In the genomic region with DNA sequence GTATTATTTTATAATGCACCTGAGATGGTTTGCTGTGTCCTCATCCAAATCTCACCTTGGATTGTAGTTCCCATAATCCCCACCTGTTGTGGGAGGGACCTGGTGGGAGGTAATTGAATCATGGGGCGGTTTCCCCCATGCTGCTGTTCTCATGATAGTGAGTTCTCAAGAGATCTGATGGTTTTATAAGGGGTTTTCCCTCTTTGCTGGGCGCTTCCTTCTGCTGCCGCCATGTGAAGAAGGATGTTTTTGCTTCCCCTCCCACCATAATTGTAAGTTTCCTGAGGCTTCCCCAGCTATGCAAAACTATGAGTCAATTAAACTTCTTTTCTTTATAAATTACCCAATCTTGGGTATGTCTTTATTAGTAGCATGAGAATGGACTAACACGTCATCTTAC, we compare ENCODE assay signal across 6 cellular contexts. TPM values are rescaled to one million over a fixed set of nuclear protein-coding genes. Genes with fewer than 3 reads are reported as not detected.
DNase-seq lines count a peak whose midpoint lies in the region; ATAC-seq and TF ChIP-seq lines count a peak whose summit lies in the region.
"Not testable (repeated sequence)": the region's sequence is repeated elsewhere in the genome, so short reads cannot be mapped to it uniquely, and the experiment has no call there.

No MANE protein-coding gene starts in this region.

- H3K27ac ChIP-seq in mesenchymal stem cell (ENCODE audit: low read length, poor library complexity, severe bottlenecking): not testable (repeated sequence)

- H2AFZ ChIP-seq in mesenchymal stem cell (ENCODE audit: low read depth, low read length): not testable (repeated sequence)

- not testable (repeated sequence) for H3K14ac ChIP-seq in mesenchymal stem cell (ENCODE audit: low read length in 2 of 2)

- CTCF ChIA-PET in activated B cell treated with CpG ODN at 0.5 μM for 24 hours (lab: Charles Lee): interaction anchor here (1.1 kb wide), 1 partner anchor 42 kb away, joined by 5 read pairs; no protein-coding TSS in a partner anchor

- H3K9me3 Mint-ChIP-seq in activated B cell treated with CpG ODN at 0.5 μM for 24 hours; memory B cell; naive B cell; stimulated activated naive B cell treated with anti-CD40 and anti-IgM and Interleukin-4, amounts not matched to agents 10 μg/mL and 1 μg/mL and 100 μg/mL, for 72 hours; stimulated activated naive CD8-positive, alpha-beta T cell treated with anti-CD3 and anti-CD28 coated beads, Interleukin-15, Interleukin-2, amounts not matched to agents 100 ng/mL and 50 ng/mL, for 24 hours: not testable (repeated sequence)

- H3K4me3 Mint-ChIP-seq in activated B cell treated with CpG ODN at 0.5 μM for 24 hours; memory B cell; stimulated activated naive B cell treated with anti-CD40 and anti-IgM and Interleukin-4, amounts not matched to agents 10 μg/mL and 1 μg/mL and 100 μg/mL, for 72 hours; stimulated activated naive CD8-positive, alpha-beta T cell treated with anti-CD3 and anti-CD28 coated beads, Interleukin-15, Interleukin-2, amounts not matched to agents 100 ng/mL and 50 ng/mL, for 24 hours: not testable (repeated sequence)
- peak overlapping the region in 2 of 8 donors; percentile 30 to 64 for H3K4me3 Mint-ChIP-seq in naive B cell

- H3K18ac ChIP-seq in mesenchymal stem cell (ENCODE audit: low read depth in 1 of 2, low read length in 2 of 2): not testable (repeated sequence)

- H3K4me1 ChIP-seq in mesenchymal stem cell (ENCODE audit: control insufficient read depth, insufficient read depth, low read depth, low read length): not testable (repeated sequence)

- POLR2A ChIA-PET in activated B cell treated with CpG ODN at 0.5 μM for 24 hours (lab: Charles Lee): interaction anchor here (1.3 kb wide), 1 partner anchor 54 kb away, joined by 3 read pairs; no protein-coding TSS in a partner anchor

- H4K8ac ChIP-seq in mesenchymal stem cell (ENCODE audit: low read length): not testable (repeated sequence)

- not testable (repeated sequence) for H3K79me1 ChIP-seq in mesenchymal stem cell (replicated peaks; ENCODE audit: low read length, poor library complexity, severe bottlenecking)

- H3K4me2 ChIP-seq in mesenchymal stem cell (ENCODE audit: low read length, poor library complexity, severe bottlenecking): not testable (repeated sequence)

- H2BK12ac ChIP-seq in mesenchymal stem cell (ENCODE audit: low read length in 2 of 2): not testable (repeated sequence)

- H3K27ac Mint-ChIP-seq in activated B cell treated with CpG ODN at 0.5 μM for 24 hours; memory B cell; stimulated activated naive B cell treated with anti-CD40 and anti-IgM and Interleukin-4, amounts not matched to agents 10 μg/mL and 1 μg/mL and 100 μg/mL, for 72 hours: not testable (repeated sequence)
- peak overlapping the region in 2 of 6 donors; percentile 27 to 31 for H3K27ac Mint-ChIP-seq in naive B cell
- peak overlapping the region; percentile 13 for H3K27ac Mint-ChIP-seq in stimulated activated naive CD8-positive, alpha-beta T cell treated with anti-CD3 and anti-CD28 coated beads, Interleukin-15, Interleukin-2, amounts not matched to agents 100 ng/mL and 50 ng/mL, for 24 hours

- H3K27me3 ChIP-seq in mesenchymal stem cell (ENCODE audit: control insufficient read depth in 1 of 2, insufficient read depth in 1 of 2, low read length in 2 of 2): not testable (repeated sequence)

- not testable (repeated sequence) for H2BK5ac ChIP-seq in mesenchymal stem cell (ENCODE audit: low read depth, low read length, poor library complexity, severe bottlenecking)

- not testable (repeated sequence) for TF ChIP-seq CTCF in activated B cell treated with CpG ODN at 0.5 μM for 24 hours (IDR thresholded peaks at IDR 0.05)

- intact Hi-C loops in activated B cell treated with CpG ODN at 0.5 μM for 24 hours (cut with micrococcal nuclease): loop anchor here (5.0 kb wide), 1 partner anchor 54 kb away; a partner anchor contains a TSS

- H3K4me3 ChIP-seq in mesenchymal stem cell (ENCODE audit: insufficient read depth in 1 of 2, low read depth in 1 of 2, low read length in 2 of 2): not testable (repeated sequence)

- peak overlapping the region; percentile 19 for H2BK120ac ChIP-seq in mesenchymal stem cell (ENCODE audit: low read depth, low read length)

- not testable (repeated sequence) for H3K4ac ChIP-seq in mesenchymal stem cell (ENCODE audit: low read depth in 1 of 2, low read length in 2 of 2)

- not testable (repeated sequence) for H3K27me3 Mint-ChIP-seq in activated B cell treated with CpG ODN at 0.5 μM for 24 hours; memory B cell; naive B cell; stimulated activated naive B cell treated with anti-CD40 and anti-IgM and Interleukin-4, amounts not matched to agents 10 μg/mL and 1 μg/mL and 100 μg/mL, for 72 hours; stimulated activated naive CD8-positive, alpha-beta T cell treated with anti-CD3 and anti-CD28 coated beads, Interleukin-15, Interleukin-2, amounts not matched to agents 100 ng/mL and 50 ng/mL, for 24 hours

- H3K9ac ChIP-seq in mesenchymal stem cell (ENCODE audit: low read length): not testable (repeated sequence)

- 100% methylated on average over 2 of the region's 4 CpGs for WGBS in mesenchymal stem cell

- H3K36me3 ChIP-seq in mesenchymal stem cell (ENCODE audit: control insufficient read depth in 1 of 2, insufficient read depth in 2 of 2, low read depth in 1 of 2, low read length in 2 of 2): not testable (repeated sequence)

- ATAC-seq in activated B cell treated with CpG ODN at 0.5 μM for 24 hours (ENCODE audit: low read depth) (peak; percentile 49), memory B cell (ENCODE audit: low read depth) (peak; percentile 45), naive B cell (ENCODE audit: low read depth in 2 of 2) (peak; percentile 60 to 75)
- peak; percentile 42 to 55 for ATAC-seq in stimulated activated naive B cell treated with anti-CD40 and anti-IgM and Interleukin-4, amounts not matched to agents 10 μg/mL and 1 μg/mL and 100 μg/mL, for 72 hours (replicated peaks)

- not testable (repeated sequence) for H3K23ac ChIP-seq in mesenchymal stem cell (ENCODE audit: low read length in 2 of 2)

- not testable (repeated sequence) for DNase-seq in activated B cell treated with CpG ODN at 0.5 μM for 24 hours; memory B cell (ENCODE audit: low spot score in 2 of 2); mesenchymal stem cell; stimulated activated naive B cell treated with anti-CD40 and anti-IgM and Interleukin-4, amounts not matched to agents 10 μg/mL and 1 μg/mL and 100 μg/mL, for 72 hours
- peak; percentile 14 for DNase-seq in naive B cell

- H4K91ac ChIP-seq in mesenchymal stem cell (ENCODE audit: low read length): not testable (repeated sequence)

- not testable (repeated sequence) for H3K9me3 ChIP-seq in mesenchymal stem cell (ENCODE audit: control insufficient read depth, low read length)

- H2AK5ac ChIP-seq in mesenchymal stem cell (ENCODE audit: low read length, severe bottlenecking): not testable (repeated sequence)

- H2BK15ac ChIP-seq in mesenchymal stem cell (ENCODE audit: low read depth, poor library complexity, severe bottlenecking): not testable (repeated sequence)

- H3K4me1 Mint-ChIP-seq in activated B cell treated with CpG ODN at 0.5 μM for 24 hours: peaks cover 32% of the 10 kb centered on the region
- peaks cover 18% of the 10 kb centered on the region for H3K4me1 Mint-ChIP-seq in memory B cell
- peaks cover 25 to 43% (median 41%) of the 10 kb centered on the region in 3 donors for H3K4me1 Mint-ChIP-seq in naive B cell
- H3K4me1 Mint-ChIP-seq in stimulated activated naive B cell treated with anti-CD40 and anti-IgM and Interleukin-4, amounts not matched to agents 10 μg/mL and 1 μg/mL and 100 μg/mL, for 72 hours: peaks cover 18 to 44% of the 10 kb centered on the region in 2 donors
- peaks cover 23% of the 10 kb centered on the region for H3K4me1 Mint-ChIP-seq in stimulated activated naive CD8-positive, alpha-beta T cell treated with anti-CD3 and anti-CD28 coated beads, Interleukin-15, Interleukin-2, amounts not matched to agents 100 ng/mL and 50 ng/mL, for 24 hours (ENCODE audit: low read depth)

- H3K36me3 Mint-ChIP-seq in activated B cell treated with CpG ODN at 0.5 μM for 24 hours (ENCODE audit: low read depth); memory B cell; naive B cell; stimulated activated naive B cell treated with anti-CD40 and anti-IgM and Interleukin-4, amounts not matched to agents 10 μg/mL and 1 μg/mL and 100 μg/mL, for 72 hours; stimulated activated naive CD8-positive, alpha-beta T cell treated with anti-CD3 and anti-CD28 coated beads, Interleukin-15, Interleukin-2, amounts not matched to agents 100 ng/mL and 50 ng/mL, for 24 hours (ENCODE audit: low read depth): not testable (repeated sequence)

RNA-seq across cellular contexts. Expression of a gene that starts 55.7 kb away (rescaled TPM):
- total RNA-seq in activated B cell treated with CpG ODN at 0.5 μM for 24 hours: 17.1 and 18.4 TPM in 2 replicates
- polyA plus RNA-seq in mesenchymal stem cell (2013, experiment 1 of 2): 34.2 TPM
- 37.1 TPM for polyA plus RNA-seq in mesenchymal stem cell (2013, experiment 2 of 2)
- polyA plus RNA-seq in naive B cell (ENCODE audit: low read depth in 6 of 6): 10 to 100 TPM in 4 of 6 donors, 1 to 10 TPM in 2; 9.4 to 17.0 (median 11.3) TPM
